16 cellular contexts compared by ENCODE assay signal in genomic region chr19:58394821-58395219, GRCh38. TPM values are rescaled to one million over a fixed set of nuclear protein-coding genes. Genes with fewer than 3 reads are reported as not detected.
DNase-seq lines count a peak whose midpoint lies in the region; ATAC-seq, FAIRE-seq and TF ChIP-seq lines count a peak whose summit lies in the region.
"Had no signal": no experiment of that assay in that cellular context is flagged by ENCODE, and none has a peak within 500 bp of the region (broad histone marks: within the 10 kb centered on the region; RNA-seq: fewer than 3 reads in every experiment).

No MANE protein-coding gene starts in this region.

- TF ChIP-seq CTCF in A549 (IDR thresholded peaks at IDR 0.05), result no peak
- TF ChIP-seq CTCF in bronchial epithelial cell (IDR thresholded peaks at IDR 0.05; ENCODE audit: insufficient read depth, low read length, severe bottlenecking), result no peak
- no peak for TF ChIP-seq CTCF in mucosa of descending colon (IDR thresholded peaks at IDR 0.05)
- TF ChIP-seq CTCF in GM13977 (IDR thresholded peaks at IDR 0.05; ENCODE audit: extremely low read depth, insufficient read depth, missing control alignments), result no peak

- no peak overlapping the region; the same call in 2 of the 3 replicates for H3K4me2 ChIP-seq in A549

- CTCF ChIA-PET in A549 (lab: Yijun Ruan, JAX), result interaction anchor here (1.0 kb wide), 1 partner anchor 124 kb away, joined by 4 read pairs; no protein-coding TSS in a partner anchor

- ATAC-seq in A549, result peak in 1 of 2 experiments; percentile 4
- peak; percentile 18 for ATAC-seq in mucosa of descending colon
- ATAC-seq: gastroesophageal sphincter had no signal

- H3K27ac ChIP-seq in A549, result peak overlapping the region in 1 of 2 experiments; percentile 3; a peak in 2 of 6 replicates
- H3K27ac ChIP-seq: gastroesophageal sphincter had no signal

- no peak for TF ChIP-seq EP300 in A549 (IDR thresholded peaks at IDR 0.05)

- H3K27me3 ChIP-seq in bronchial epithelial cell (ENCODE audit: control insufficient read depth, insufficient read depth, low read length), result no peaks in the 10 kb centered on the region

- POLR2A ChIA-PET in A549 (lab: Yijun Ruan, JAX), result interaction anchor here (1.0 kb wide), 1 partner anchor 149 kb away, joined by 3 read pairs; no protein-coding TSS in a partner anchor

- intact Hi-C loops in mucosa of descending colon (cut with DNase I, micrococcal nuclease), result no loop called here

- H3K4me1 ChIP-seq in A549 (peaks cover 30% of the 10 kb centered on the region; the same call in 2 of the 3 replicates), mucosa of descending colon (ENCODE audit: low read depth) (peaks cover 12% of the 10 kb centered on the region)

- TF ChIP-seq RAD21 in A549 (conservative IDR thresholded peaks at IDR 0.05 in 1 of 2, IDR thresholded peaks at IDR 0.05 in 1 of 2), result no peak

- peak in 1 of 2 experiments; percentile 46 for DNase-seq in A549 (ENCODE audit: low read depth in 1 of 2, low spot score in 1 of 2)
- peak; percentile 56 for DNase-seq in HT-29 (ENCODE audit: low spot score)
- DNase-seq in bronchial epithelial cell (ENCODE audit: low read depth), result peak; percentile 36
- no peak for DNase-seq in mucosa of descending colon
- no peak for DNase-seq in H54 (ENCODE audit: insufficient read length, low spot score)
- no peak for DNase-seq in NCI-H1436 treated with DMSO at 0.1 percent for 48 hours (lab: John Stamatoyannopoulos, UW)
- no peak for DNase-seq in GM13977 (ENCODE audit: low spot score)
- DNase-seq in EL, result no peak
- DNase-seq: caudate nucleus, DMS79, immature natural killer cell, NCI-H510A, occipital lobe had no signal

- in situ Hi-C loops in GM13977 (cut with MboI; ENCODE audit: low pct_unique_long_range_greater_than_20kb, low sequenced_read_pairs, unreplicated experiment), result no loop called here

- TF ChIP-seq POLR2A in A549 (IDR thresholded peaks at IDR 0.05; ENCODE audit: low read length) (no peak), H54 (IDR thresholded peaks at IDR 0.05; ENCODE audit: low read depth, low read length) (no peak)

- H3K36me3 ChIP-seq in bronchial epithelial cell (ENCODE audit: control insufficient read depth, insufficient read depth, low read length) (peaks cover 18% of the 10 kb centered on the region), mucosa of descending colon (ENCODE audit: low read depth) (peaks cover 8% of the 10 kb centered on the region)

- 44% methylated on average over 3 of the region's 3 CpGs for WGBS in A549 (ENCODE audit: missing lambda C conversion rate)

- FAIRE-seq in A549 (lab: Jason Lieb, UNC) (no peak), bronchial epithelial cell (lab: Jason Lieb, UNC) (no peak), H54 (lab: Jason Lieb, UNC) (no peak)
- FAIRE-seq: urothelium cell line had no signal

- H3K4me3 ChIP-seq in A549 (no peak overlapping the region), bronchial epithelial cell (ENCODE audit: low read depth, low read length) (no peak overlapping the region), mucosa of descending colon (no peak overlapping the region)
- H3K4me3 ChIP-seq: gastroesophageal sphincter had no signal

- H3K9me3 ChIP-seq in A549, result no peaks in the 10 kb centered on the region
- H3K9me3 ChIP-seq in mucosa of descending colon, result no peaks in the 10 kb centered on the region
- H3K9me3 ChIP-seq: gastroesophageal sphincter had no signal

TF ChIP-seq in A549, 52 proteins besides CTCF, POLR2A, EP300 and RAD21:
- peak; percentile 69 for TF ChIP-seq MAFK (IDR thresholded peaks at IDR 0.05; ENCODE audit: partially characterized antibody)
- no peak for TF ChIP-seq HDAC2 (IDR thresholded peaks at IDR 0.05)
- no peak for TF ChIP-seq RARB (CRISPR knock-in tag; IDR thresholded peaks at IDR 0.05)
- TF ChIP-seq EHMT2 (IDR thresholded peaks at IDR 0.05; ENCODE audit: low read depth), result no peak
- no peak for TF ChIP-seq HMGXB4 (CRISPR knock-in tag; IDR thresholded peaks at IDR 0.05; ENCODE audit: borderline replicate concordance)
- no peak for TF ChIP-seq CEBPB (IDR thresholded peaks at IDR 0.05)
TF ChIP-seq in A549: peak in this region for 1.

RNA-seq across cellular contexts. Expression of gene RNF225, which starts 0.6 kb away (rescaled TPM):
- not detected in 2 replicates for polyA plus RNA-seq in A549 (2011; rRNA removed)
- 0.04 and 0.11 TPM in 2 replicates for polyA plus RNA-seq in A549 (2012; cell fraction: cytosol; rRNA removed)
- polyA plus RNA-seq in A549 (2012; cell fraction: nucleus; rRNA removed), result 1.2 and 1.3 TPM in 2 replicates
- not detected in 3 replicates for polyA plus RNA-seq in A549 (2017; fragmentation: RNase III; extraction: RNeasy Plus Mini Kit Qiagen cat#74134 plus additional on column Dnase treatment)
- not detected in 2 replicates for polyA minus RNA-seq in A549 (2011; rRNA and poly(A)+ RNA removed)
- total RNA-seq in HT-29 (2014; rRNA removed; shearing (Covaris generic)), result 0.58 and 0.99 TPM in 2 replicates
- 0.79 and 1.9 TPM in 2 replicates for total RNA-seq in bronchial epithelial cell
- not detected for total RNA-seq in mucosa of descending colon
- total RNA-seq: mesenteric fat pad, occipital lobe had no signal
- polyA plus RNA-seq: immature natural killer cell had no signal

RNA-seq across cellular contexts. Expression of gene RPS5, which starts 7.8 kb away (rescaled TPM):
- polyA plus RNA-seq in A549 (2011; rRNA removed), result 2,475 and 2,940 TPM in 2 replicates
- polyA plus RNA-seq in A549 (2012; cell fraction: cytosol; rRNA removed), result 6,321 and 6,544 TPM in 2 replicates
- 4,034 and 5,125 TPM in 2 replicates for polyA plus RNA-seq in A549 (2012; cell fraction: nucleus; rRNA removed)
- polyA plus RNA-seq in A549 (2017; fragmentation: RNase III; extraction: RNeasy Plus Mini Kit Qiagen cat#74134 plus additional on column Dnase treatment), result 2,123 to 2,259 TPM (median 2,149 TPM) in 3 replicates
- polyA minus RNA-seq in A549 (2011; rRNA and poly(A)+ RNA removed), result 2,205 and 2,566 TPM in 2 replicates
- 5,822 and 6,132 TPM in 2 replicates for total RNA-seq in HT-29 (2014; rRNA removed; shearing (Covaris generic))
- total RNA-seq in bronchial epithelial cell, result 3,518 and 4,823 TPM in 2 replicates
- 100 to 1,000 TPM; 692 to 768 (median 754) TPM for total RNA-seq in mucosa of descending colon

RNA-seq across cellular contexts. Expression of gene ZNF584, which starts 13.6 kb away (rescaled TPM):
- polyA plus RNA-seq in A549 (2011; rRNA removed), result 18.2 and 21.2 TPM in 2 replicates
- 13.7 and 16.6 TPM in 2 replicates for polyA plus RNA-seq in A549 (2012; cell fraction: cytosol; rRNA removed)
- polyA plus RNA-seq in A549 (2012; cell fraction: nucleus; rRNA removed), result 14.3 and 17.3 TPM in 2 replicates
- 13.6 to 15.6 TPM (median 14.8 TPM) in 3 replicates for polyA plus RNA-seq in A549 (2017; fragmentation: RNase III; extraction: RNeasy Plus Mini Kit Qiagen cat#74134 plus additional on column Dnase treatment)
- 26.7 and 26.9 TPM in 2 replicates for polyA minus RNA-seq in A549 (2011; rRNA and poly(A)+ RNA removed)
- total RNA-seq in HT-29 (2014; rRNA removed; shearing (Covaris generic)), result 26.6 and 33.1 TPM in 2 replicates
- 8.2 and 9.7 TPM in 2 replicates for total RNA-seq in bronchial epithelial cell
- 10 to 100 TPM in 1 of 3 donors, 1 to 10 TPM in 2; 5.4 to 15.0 (median 6.9) TPM for total RNA-seq in mucosa of descending colon

RNA-seq across cellular contexts. Expression of gene ZNF837, which starts 14.0 kb away (rescaled TPM):
- polyA plus RNA-seq in A549 (2011; rRNA removed) (0.70 and 0.74 TPM in 2 replicates), A549 (2017; fragmentation: RNase III; extraction: RNeasy Plus Mini Kit Qiagen cat#74134 plus additional on column Dnase treatment) (0.62 to 1.1 TPM (median 1.0 TPM) in 3 replicates)
- 0.93 and 1.6 TPM in 2 replicates for polyA plus RNA-seq in A549 (2012; cell fraction: cytosol; rRNA removed)
- polyA plus RNA-seq in A549 (2012; cell fraction: nucleus; rRNA removed), result 2.0 and 2.4 TPM in 2 replicates
- polyA minus RNA-seq in A549 (2011; rRNA and poly(A)+ RNA removed), result 0.29 and 0.41 TPM in 2 replicates
- total RNA-seq in HT-29 (2014; rRNA removed; shearing (Covaris generic)), result 8.3 and 10.4 TPM in 2 replicates
- total RNA-seq in bronchial epithelial cell (2.4 and 2.6 TPM in 2 replicates), mucosa of descending colon (1 to 10 TPM; 1.5 to 3.3 (median 2.5) TPM)

RNA-seq across cellular contexts. Expression of gene ZNF497, which starts 32.3 kb away (rescaled TPM):
- polyA plus RNA-seq in A549 (2011; rRNA removed) (1.1 and 1.4 TPM in 2 replicates), A549 (2017; fragmentation: RNase III; extraction: RNeasy Plus Mini Kit Qiagen cat#74134 plus additional on column Dnase treatment) (1.6 to 2.4 TPM (median 2.0 TPM) in 3 replicates)
- 1.2 and 1.9 TPM in 2 replicates for polyA plus RNA-seq in A549 (2012; cell fraction: cytosol; rRNA removed)
- 8.8 and 15.6 TPM in 2 replicates for polyA plus RNA-seq in A549 (2012; cell fraction: nucleus; rRNA removed)
- polyA minus RNA-seq in A549 (2011; rRNA and poly(A)+ RNA removed), result 2.1 and 4.2 TPM in 2 replicates
- total RNA-seq in HT-29 (2014; rRNA removed; shearing (Covaris generic)), result 2.0 and 6.0 TPM in 2 replicates
- total RNA-seq in bronchial epithelial cell (0.53 and 2.2 TPM in 2 replicates), mucosa of descending colon (1 to 10 TPM; 1.1 to 1.9 (median 1.2) TPM)

Comparison
In these comparisons a context has a peak if more than half of its experiments do, and no peak if none do; other contexts are left out.
1. DNase-seq: peak in HT-29 (single experiment) and bronchial epithelial cell (single experiment); none in mucosa of descending colon (0 of 3), H54 (single experiment), NCI-H1436 treated with DMSO at 0.1 percent for 48 hours (single experiment), GM13977 (single experiment) and EL (single experiment).